In the genomic region with DNA sequence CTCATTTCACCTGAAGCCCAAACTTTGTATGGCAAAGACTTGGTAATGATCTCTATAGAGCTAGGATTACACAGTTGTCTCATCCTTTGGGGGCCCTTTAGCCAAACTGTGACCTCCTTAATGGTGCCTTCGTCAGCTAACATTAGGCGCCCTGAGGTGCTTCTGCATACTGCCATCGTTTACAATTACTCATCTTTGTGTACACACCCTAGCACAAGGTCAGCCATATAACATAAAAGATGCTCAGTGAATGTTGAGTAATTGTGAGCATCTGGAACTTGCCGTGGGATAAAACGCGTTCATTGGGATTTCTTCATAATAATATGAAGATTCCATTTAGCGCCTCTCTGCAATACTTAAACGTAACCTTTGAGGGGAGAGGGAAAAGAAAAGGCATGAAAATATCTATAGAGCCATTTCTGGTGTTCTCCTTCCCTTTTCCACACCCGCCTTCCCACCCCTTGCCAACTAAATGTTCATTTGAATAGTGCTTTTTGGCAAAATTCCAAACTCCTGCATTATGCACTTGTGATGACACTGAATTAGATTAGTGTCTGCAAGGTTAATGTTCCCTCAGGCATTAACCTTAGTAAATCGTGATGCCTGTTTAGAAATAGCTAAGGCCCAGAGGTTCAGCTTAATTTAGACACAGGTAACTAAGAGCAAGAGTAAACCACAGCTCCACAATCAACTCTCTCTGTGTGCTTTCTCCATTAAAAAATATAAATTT, we compare ENCODE assay signal across 8 cellular contexts. TPM values are rescaled to one million over a fixed set of nuclear protein-coding genes. Genes with fewer than 3 reads are reported as not detected.
A peak's percentile ranks its signal among the peaks of the same experiment; 100 is the strongest.
DNase-seq lines count a peak whose midpoint lies in the region; ATAC-seq, FAIRE-seq and TF ChIP-seq lines count a peak whose summit lies in the region.

No MANE protein-coding gene starts in this region.

- ATAC-seq in WTC11 (no peak), HG03039 (IDR thresholded peaks at IDR 0.05; ENCODE audit: unreplicated experiment) (no peak)
- no peak for ATAC-seq in stimulated activated naive B cell treated with anti-CD40 and anti-IgM and Interleukin-4, amounts not matched to agents 10 μg/mL and 1 μg/mL and 100 μg/mL, for 72 hours (replicated peaks)

- TF ChIP-seq POLR2A in H54 (IDR thresholded peaks at IDR 0.05; ENCODE audit: low read depth, low read length), result no peak

- DNase-seq in COLO668 (lab: John Stamatoyannopoulos, UW; ENCODE audit: unreplicated experiment) (peak; percentile 37), WTC11 (ENCODE audit: low spot score) (no peak), iPS DF 6.9 (ENCODE audit: low read depth, low spot score) (no peak), H54 (ENCODE audit: insufficient read length, low spot score) (no peak), glomerular visceral epithelial cell (ENCODE audit: extremely low spot score) (no peak)
- DNase-seq in stimulated activated naive B cell treated with anti-CD40 and anti-IgM and Interleukin-4, amounts not matched to agents 10 μg/mL and 1 μg/mL and 100 μg/mL, for 72 hours, result no peak

- no peaks in the 10 kb centered on the region for H3K36me3 ChIP-seq in HUES64 (ENCODE audit: insufficient read depth, low read length)
- no peaks in the 10 kb centered on the region for H3K36me3 ChIP-seq in iPS DF 6.9 (ENCODE audit: control insufficient read depth, insufficient read depth, low read length)

- FAIRE-seq in H54 (lab: Jason Lieb, UNC), result no peak

- H3K27ac ChIP-seq in HUES64 (ENCODE audit: low read depth, low read length), result no peak overlapping the region
- no peak overlapping the region for H3K27ac ChIP-seq in iPS DF 6.9 (ENCODE audit: low read length)

- peaks cover 25% of the 10 kb centered on the region for H3K4me1 Mint-ChIP-seq in WTC11
- H3K4me1 Mint-ChIP-seq in stimulated activated naive B cell treated with anti-CD40 and anti-IgM and Interleukin-4, amounts not matched to agents 10 μg/mL and 1 μg/mL and 100 μg/mL, for 72 hours, result peaks cover 12 to 29% of the 10 kb centered on the region in 2 donors

- no peaks in the 10 kb centered on the region for H3K9me3 Mint-ChIP-seq in WTC11
- no peaks in the 10 kb centered on the region for H3K9me3 Mint-ChIP-seq in stimulated activated naive B cell treated with anti-CD40 and anti-IgM and Interleukin-4, amounts not matched to agents 10 μg/mL and 1 μg/mL and 100 μg/mL, for 72 hours

- H3K9me3 ChIP-seq in HUES64 (ENCODE audit: insufficient read depth, low read depth, low read length) (no peaks in the 10 kb centered on the region), iPS DF 6.9 (ENCODE audit: control insufficient read depth, insufficient read depth, low read length) (no peaks in the 10 kb centered on the region)

- H3K27me3 ChIP-seq in HUES64 (ENCODE audit: insufficient read depth, low read length), result no peaks in the 10 kb centered on the region
- H3K27me3 ChIP-seq in iPS DF 6.9 (ENCODE audit: control insufficient read depth, insufficient read depth, low read length), result no peaks in the 10 kb centered on the region

- H3K4me3 ChIP-seq in HUES64 (ENCODE audit: low read length), result peak overlapping the region; percentile 91
- H3K4me3 ChIP-seq in iPS DF 6.9 (ENCODE audit: low read length), result peak overlapping the region; percentile 87; the same call in 1 of the 2 replicates

- POLR2A ChIA-PET in WTC11 (lab: Charles Lee), result no interaction called here

- peak overlapping the region; percentile 93 for H3K9ac ChIP-seq in HUES64 (ENCODE audit: low read depth, low read length)

- H3K36me3 Mint-ChIP-seq in WTC11, result no peaks in the 10 kb centered on the region
- H3K36me3 Mint-ChIP-seq in stimulated activated naive B cell treated with anti-CD40 and anti-IgM and Interleukin-4, amounts not matched to agents 10 μg/mL and 1 μg/mL and 100 μg/mL, for 72 hours, result peaks cover 7% of the 10 kb centered on the region in 2 donors

- H3K4me3 Mint-ChIP-seq in WTC11, result peak overlapping the region; percentile 90
- peak overlapping the region; percentile 96 to 99 for H3K4me3 Mint-ChIP-seq in stimulated activated naive B cell treated with anti-CD40 and anti-IgM and Interleukin-4, amounts not matched to agents 10 μg/mL and 1 μg/mL and 100 μg/mL, for 72 hours

- H3K4me1 ChIP-seq in HUES64 (ENCODE audit: insufficient read depth, low read length), result peaks cover 8% of the 10 kb centered on the region; the same call in 1 of the 2 replicates
- H3K4me1 ChIP-seq in iPS DF 6.9 (ENCODE audit: control insufficient read depth, insufficient read depth, low read length), result no peaks in the 10 kb centered on the region

- peaks cover 3% of the 10 kb centered on the region; the same call in 1 of the 2 replicates for H3K27me3 Mint-ChIP-seq in WTC11 (ENCODE audit: low read depth)
- H3K27me3 Mint-ChIP-seq in stimulated activated naive B cell treated with anti-CD40 and anti-IgM and Interleukin-4, amounts not matched to agents 10 μg/mL and 1 μg/mL and 100 μg/mL, for 72 hours, result no peaks in the 10 kb centered on the region

- no peak for TF ChIP-seq CTCF in WTC11 (IDR thresholded peaks at IDR 0.05)

- WGBS in HUES64, result 75% methylated on average over 7 of the region's 10 CpGs
- WGBS in iPS DF 6.9 (ENCODE audit: insufficient coverage, insufficient read length), result no CpG with 5 or more reads among the region's 10 CpGs

- CTCF ChIA-PET in WTC11 (lab: Charles Lee), result no interaction called here

- H3K27ac Mint-ChIP-seq in WTC11, result peak overlapping the region; percentile 50; the same call in 1 of the 2 replicates
- peak overlapping the region; percentile 100 for H3K27ac Mint-ChIP-seq in stimulated activated naive B cell treated with anti-CD40 and anti-IgM and Interleukin-4, amounts not matched to agents 10 μg/mL and 1 μg/mL and 100 μg/mL, for 72 hours

TF ChIP-seq in WTC11, 78 proteins besides CTCF, POLR2A, EP300 and RAD21:
- TF ChIP-seq ESRRA (CRISPR knock-in tag; IDR thresholded peaks at IDR 0.05; ENCODE audit: borderline replicate concordance) (no peak), GABPB1 (CRISPR knock-in tag; IDR thresholded peaks at IDR 0.05) (0 out of 2 replicates have a peak, but pooled peaks have one; percentile 35)
TF ChIP-seq in WTC11: peak in this region for 1.

RNA-seq across cellular contexts. Expression of gene ZNF148, which starts 1.0 kb away (rescaled TPM):
- polyA plus RNA-seq in HUES64 (2013, experiment 1 of 2), result 11.6 TPM
- 13.6 TPM for polyA plus RNA-seq in HUES64 (2013, experiment 2 of 2)
- total RNA-seq in WTC11 (2021), result 19.4 to 20.0 TPM (median 19.7 TPM) in 3 replicates
